Comparison of ENCODE assay signal across 26 cellular contexts in the genomic region with DNA sequence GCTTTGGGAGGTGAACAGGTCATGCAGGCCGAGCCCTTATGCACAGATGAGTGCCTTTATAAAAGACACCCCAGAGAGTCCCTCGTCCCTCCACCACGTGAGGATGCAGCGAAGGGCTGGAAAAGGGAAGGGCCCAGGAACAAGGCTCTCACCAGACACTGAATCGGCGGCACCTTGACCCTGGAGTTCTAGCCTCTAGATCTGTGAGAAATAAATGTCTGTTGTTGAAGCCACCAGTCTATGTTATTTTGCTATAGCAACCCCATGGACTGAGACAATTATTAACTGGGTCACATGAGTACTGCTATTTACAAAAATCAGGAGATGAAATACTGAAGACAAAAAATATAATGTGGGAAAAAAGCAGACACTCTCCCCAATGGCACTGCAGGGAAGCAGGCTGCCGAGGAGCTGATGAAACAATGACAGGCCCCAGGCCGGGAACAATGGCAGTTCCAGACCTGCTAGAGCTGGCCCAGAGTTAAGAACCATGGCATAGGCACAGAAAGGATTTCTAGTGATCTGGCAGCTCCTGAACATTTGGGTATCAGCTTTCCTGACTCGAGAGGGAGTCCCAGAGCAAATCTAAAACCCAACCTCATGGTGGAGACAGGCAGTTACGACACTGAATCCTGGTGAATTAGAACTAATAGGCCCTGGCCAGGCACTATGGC. TPM values are rescaled to one million over a fixed set of nuclear protein-coding genes. Genes with fewer than 3 reads are reported as not detected.
DNase-seq lines count a peak whose midpoint lies in the region; ATAC-seq, FAIRE-seq and TF ChIP-seq lines count a peak whose summit lies in the region.
"Had no signal": no experiment of that assay in that cellular context is flagged by ENCODE, and none has a peak within 500 bp of the region (broad histone marks: within the 10 kb centered on the region; RNA-seq: fewer than 3 reads in every experiment).

No MANE protein-coding gene starts in this region.

- no peak for TF ChIP-seq POLR2A in HepG2 (IDR thresholded peaks at IDR 0.05; ENCODE audit: insufficient read depth in 1 of 2, low read depth in 2 of 2, low read length in 2 of 2)

- no peaks in the 10 kb centered on the region for H3K4me1 Mint-ChIP-seq in activated CD8-positive, alpha-beta memory T cell treated with anti-CD3 and anti-CD28 coated beads, Interleukin-2, amount 10 ng/mL, durations not matched to agents 7 days and 5 days
- H3K4me1 Mint-ChIP-seq in endodermal cell: no peaks in the 10 kb centered on the region
- H3K4me1 Mint-ChIP-seq: activated CD4-positive, alpha-beta T cell treated with anti-CD3 and anti-CD28 coated beads, Interleukin-2, amount 10 ng/mL, durations not matched to agents 24 days and 14 days; central memory CD8-positive, alpha-beta T cell; stimulated activated memory B cell treated with anti-CD40 and anti-IgM and Interleukin-4, amounts not matched to agents 10 μg/mL and 1 μg/mL and 100 μg/mL, for 72 hours had no signal

- no peak overlapping the region for H2AFZ ChIP-seq in HepG2 (ENCODE audit: low read length)

- no peak overlapping the region for H3K4me3 Mint-ChIP-seq in activated CD8-positive, alpha-beta memory T cell treated with anti-CD3 and anti-CD28 coated beads, Interleukin-2, amount 10 ng/mL, durations not matched to agents 7 days and 5 days
- H3K4me3 Mint-ChIP-seq in endodermal cell: no peak overlapping the region
- H3K4me3 Mint-ChIP-seq: activated CD4-positive, alpha-beta T cell treated with anti-CD3 and anti-CD28 coated beads, Interleukin-2, amount 10 ng/mL, durations not matched to agents 24 days and 14 days; activated T-helper 1 cell treated with anti-CD3 and anti-CD28 coated beads, Interleukin-12 subunit alpha, Interleukin-12 subunit beta, Interleukin-2, Interleukin-4 antibody, amounts not matched to agents 30 ng/mL and 10 ng/mL and 1 ng/mL, durations not matched to agents 14 hours and 24 hours and 36 hours; central memory CD8-positive, alpha-beta T cell; stimulated activated memory B cell treated with anti-CD40 and anti-IgM and Interleukin-4, amounts not matched to agents 10 μg/mL and 1 μg/mL and 100 μg/mL, for 72 hours had no signal

- H3K9me3 Mint-ChIP-seq in activated CD8-positive, alpha-beta memory T cell treated with anti-CD3 and anti-CD28 coated beads, Interleukin-2, amount 10 ng/mL, durations not matched to agents 7 days and 5 days (ENCODE audit: low read depth): no peaks in the 10 kb centered on the region
- H3K9me3 Mint-ChIP-seq in endodermal cell: no peaks in the 10 kb centered on the region
- H3K9me3 Mint-ChIP-seq: activated CD4-positive, alpha-beta T cell treated with anti-CD3 and anti-CD28 coated beads, Interleukin-2, amount 10 ng/mL, durations not matched to agents 24 days and 14 days; activated naive CD4-positive, alpha-beta T cell treated with anti-CD3 and anti-CD28 coated beads, Interleukin-2, amount 50 U/mL, for 72 hours; activated T-helper 1 cell treated with anti-CD3 and anti-CD28 coated beads, Interleukin-12 subunit alpha, Interleukin-12 subunit beta, Interleukin-2, Interleukin-4 antibody, amounts not matched to agents 30 ng/mL and 10 ng/mL and 1 ng/mL, durations not matched to agents 14 hours and 24 hours and 36 hours; central memory CD8-positive, alpha-beta T cell; stimulated activated memory B cell treated with anti-CD40 and anti-IgM and Interleukin-4, amounts not matched to agents 10 μg/mL and 1 μg/mL and 100 μg/mL, for 72 hours had no signal

- no peaks in the 10 kb centered on the region for H3K27me3 Mint-ChIP-seq in activated CD8-positive, alpha-beta memory T cell treated with anti-CD3 and anti-CD28 coated beads, Interleukin-2, amount 10 ng/mL, durations not matched to agents 7 days and 5 days
- H3K27me3 Mint-ChIP-seq in endodermal cell (ENCODE audit: insufficient read depth): no peaks in the 10 kb centered on the region
- H3K27me3 Mint-ChIP-seq: activated CD4-positive, alpha-beta T cell treated with anti-CD3 and anti-CD28 coated beads, Interleukin-2, amount 10 ng/mL, durations not matched to agents 24 days and 14 days; central memory CD8-positive, alpha-beta T cell; stimulated activated memory B cell treated with anti-CD40 and anti-IgM and Interleukin-4, amounts not matched to agents 10 μg/mL and 1 μg/mL and 100 μg/mL, for 72 hours had no signal

- BruUV-seq in HepG2 (replicated peaks; lab: Mats Ljungman, UMichigan): no TSS peak

- H3K79me2 ChIP-seq in HepG2 (ENCODE audit: insufficient read depth, low read length): no peaks in the 10 kb centered on the region

- H3K9me3 ChIP-seq in endodermal cell (ENCODE audit: control insufficient read depth, low read length): no peaks in the 10 kb centered on the region
- H3K9me3 ChIP-seq in HepG2 (ENCODE audit: low read length): no peaks in the 10 kb centered on the region
- H3K9me3 ChIP-seq: SK-N-SH had no signal

- 73 to 91% methylated on average over 4 to 10 of the region's 10 CpGs for WGBS in endodermal cell (ENCODE audit: insufficient coverage in 1 of 2, insufficient read length in 1 of 2), 2 experiments
- 88% methylated on average over 10 of the region's 10 CpGs for WGBS in HepG2 (ENCODE audit: low lambda C conversion rate)

- peaks cover 73% of the 10 kb centered on the region for H3K36me3 ChIP-seq in endodermal cell (ENCODE audit: control insufficient read depth, insufficient read depth, low read length)
- H3K36me3 ChIP-seq in HepG2 (replicated peaks in 1 of 2; ENCODE audit: control insufficient read depth in 1 of 2, insufficient read depth in 2 of 2, low read length in 2 of 2): peaks cover 54 to 83% of the 10 kb centered on the region in 2 experiments
- peaks cover 42% of the 10 kb centered on the region for H3K36me3 ChIP-seq in H7 (replicated peaks; ENCODE audit: control insufficient read depth, insufficient read depth, low read length)

- no peak for FAIRE-seq in HepG2 (lab: Jason Lieb, UNC)
- FAIRE-seq: A204.1, GM18507, urothelium cell line had no signal

- H3K27ac Mint-ChIP-seq in activated CD8-positive, alpha-beta memory T cell treated with anti-CD3 and anti-CD28 coated beads, Interleukin-2, amount 10 ng/mL, durations not matched to agents 7 days and 5 days: peak overlapping the region; percentile 8
- peak overlapping the region; percentile 35 for H3K27ac Mint-ChIP-seq in endodermal cell
- H3K27ac Mint-ChIP-seq: activated CD4-positive, alpha-beta T cell treated with anti-CD3 and anti-CD28 coated beads, Interleukin-2, amount 10 ng/mL, durations not matched to agents 24 days and 14 days; activated T-helper 1 cell treated with anti-CD3 and anti-CD28 coated beads, Interleukin-12 subunit alpha, Interleukin-12 subunit beta, Interleukin-2, Interleukin-4 antibody, amounts not matched to agents 30 ng/mL and 10 ng/mL and 1 ng/mL, durations not matched to agents 14 hours and 24 hours and 36 hours; stimulated activated memory B cell treated with anti-CD40 and anti-IgM and Interleukin-4, amounts not matched to agents 10 μg/mL and 1 μg/mL and 100 μg/mL, for 72 hours had no signal

- ATAC-seq in activated CD8-positive, alpha-beta memory T cell treated with anti-CD3 and anti-CD28 coated beads, Interleukin-2, amount 10 ng/mL, durations not matched to agents 7 days and 5 days: no peak
- peak; percentile 68 for ATAC-seq in HepG2
- no peak for ATAC-seq in HG02642 (IDR thresholded peaks at IDR 0.05; ENCODE audit: poor library complexity, unreplicated experiment)
- ATAC-seq: activated naive CD4-positive, alpha-beta T cell treated with anti-CD3 and anti-CD28 coated beads, Interleukin-2, amount 50 U/mL, for 72 hours; stimulated activated memory B cell treated with anti-CD40 and anti-IgM and Interleukin-4, amounts not matched to agents 10 μg/mL and 1 μg/mL and 100 μg/mL, for 72 hours had no signal

- no peak overlapping the region for H3K9ac ChIP-seq in endodermal cell (ENCODE audit: extremely low read depth, low read length, poor library complexity, severe bottlenecking)
- peak overlapping the region; percentile 26; the same call in 1 of the 2 replicates for H3K9ac ChIP-seq in HepG2 (ENCODE audit: insufficient read depth, low read depth, low read length)
- H3K9ac ChIP-seq: SK-N-SH had no signal

- CTCF ChIA-PET in activated CD8-positive, alpha-beta memory T cell treated with anti-CD3 and anti-CD28 coated beads, Interleukin-2, amount 10 ng/mL, durations not matched to agents 7 days and 5 days (lab: Charles Lee): interaction anchor here (0.6 kb wide), 1 partner anchor 24 kb away, joined by 3 read pairs; no protein-coding TSS in a partner anchor
- CTCF ChIA-PET in HepG2 (lab: Yijun Ruan, JAX; ENCODE audit: low intra/inter-chr PET ratio, low total read pairs): no interaction called here

- H3K4me2 ChIP-seq in HepG2 (ENCODE audit: low read depth, low read length): no peak overlapping the region
- H3K4me2 ChIP-seq: SK-N-SH had no signal

- peaks cover 17% of the 10 kb centered on the region for H3K36me3 Mint-ChIP-seq in activated CD8-positive, alpha-beta memory T cell treated with anti-CD3 and anti-CD28 coated beads, Interleukin-2, amount 10 ng/mL, durations not matched to agents 7 days and 5 days
- peaks cover 65% of the 10 kb centered on the region for H3K36me3 Mint-ChIP-seq in endodermal cell (ENCODE audit: low read depth)

- no peak overlapping the region for H3K4me3 ChIP-seq in endodermal cell (ENCODE audit: low read length)
- no peak overlapping the region for H3K4me3 ChIP-seq in HepG2 (replicated peaks in 1 of 3; ENCODE audit: insufficient read depth in 1 of 3, low read depth in 2 of 3, low read length in 3 of 3)
- H3K4me3 ChIP-seq in H7 (ENCODE audit: insufficient read depth, low read depth, low read length): no peak overlapping the region

- POLR2A ChIA-PET in HepG2 (lab: Yijun Ruan, JAX): interaction anchor here (0.6 to 6.6 kb wide), 5 partner anchors 10 to 30 kb away, joined by 3 to 64 read pairs (median 4); a partner anchor contains a TSS

- no peak for TF ChIP-seq EP300 in HepG2 (IDR thresholded peaks at IDR 0.05; ENCODE audit: low read depth in 2 of 2, low read length in 2 of 2)
- no peak for TF ChIP-seq EP300 in HepG2 (CRISPR knock-in tag; IDR thresholded peaks at IDR 0.05; ENCODE audit: borderline replicate concordance)

- H3K27ac ChIP-seq in endodermal cell (ENCODE audit: low read depth, low read length) (peak overlapping the region; percentile 73), HepG2 (ENCODE audit: extremely low read length, insufficient read depth, low read length) (peak overlapping the region; percentile 62)
- H3K27ac ChIP-seq: WERI-Rb-1 had no signal

- TF ChIP-seq RAD21 in HepG2 (CRISPR knock-in tag; IDR thresholded peaks at IDR 0.05): no peak

- TF ChIP-seq CTCF in endodermal cell (conservative IDR thresholded peaks at IDR 0.05) (no peak), HepG2 (CRISPR knock-in tag; IDR thresholded peaks at IDR 0.05) (no peak)

- H4K20me1 ChIP-seq in HepG2 (ENCODE audit: insufficient read depth, low read length): no peaks in the 10 kb centered on the region

- H3K4me1 ChIP-seq in endodermal cell (ENCODE audit: control insufficient read depth, insufficient read depth, low read length): peaks cover 5% of the 10 kb centered on the region
- H3K4me1 ChIP-seq in HepG2 (ENCODE audit: insufficient read depth, low read length): peaks cover 15% of the 10 kb centered on the region

- H3K27me3 ChIP-seq in endodermal cell (ENCODE audit: control insufficient read depth, insufficient read depth, low read length, poor library complexity, severe bottlenecking) (no peaks in the 10 kb centered on the region), HepG2 (ENCODE audit: control insufficient read depth in 1 of 2, insufficient read depth in 2 of 2, low read length in 2 of 2) (no peaks in the 10 kb centered on the region), H7 (ENCODE audit: control insufficient read depth, insufficient read depth, low read length) (no peaks in the 10 kb centered on the region)

- intact Hi-C loops in HepG2 (cut with micrococcal nuclease; ENCODE audit: unreplicated experiment): no loop called here

- in situ Hi-C loops in HepG2 (cut with HindIII; ENCODE audit: extremely low pct_ligation_motif_present, low pct_unique_long_range_greater_than_20kb): no loop called here

- DNase-seq in activated CD8-positive, alpha-beta memory T cell treated with anti-CD3 and anti-CD28 coated beads, Interleukin-2, amount 10 ng/mL, durations not matched to agents 7 days and 5 days: no peak
- DNase-seq in activated CD8-positive, alpha-beta memory T cell treated with anti-CD3 and anti-CD28 coated beads, Interleukin-2, amount 50 U/mL, for 4 hours: no peak
- DNase-seq in endodermal cell (no peak), HepG2 (ENCODE audit: low spot score) (peak; percentile 67), renal cortical epithelial cell (ENCODE audit: low read depth) (peak; percentile 91), H7 (no peak), NCI-H446 (lab: John Stamatoyannopoulos, UW) (no peak)
- DNase-seq: activated CD4-positive, alpha-beta T cell treated with anti-CD3 and anti-CD28 coated beads, Interleukin-2, amount 10 ng/mL, durations not matched to agents 24 days and 14 days; aorta; DMS79; GF-D8; KG1; NCI-H2227 treated with DMSO at 0.1 percent for 48 hours; NCI-H748 treated with DMSO at 0.1 percent for 48 hours; RPMI8226; SK-N-SH; stimulated activated CD4-positive, alpha-beta T cell treated with anti-CD3 and anti-CD28 coated beads, Interleukin-2, amount 100 ng/mL, for 48 hours; WERI-Rb-1 had no signal

RNA-seq across cellular contexts. Expression of a gene that starts 17.8 kb away (rescaled TPM):
- total RNA-seq in activated CD8-positive, alpha-beta memory T cell treated with anti-CD3 and anti-CD28 coated beads, Interleukin-2, amount 10 ng/mL, durations not matched to agents 7 days and 5 days: 100 to 1,000 TPM; 112 to 115 TPM
- total RNA-seq in endodermal cell (100 to 1,000 TPM in 1 of 2 donors, 10 to 100 TPM in 1; 99.4 to 116 TPM), HepG2 (2016; rRNA removed; fragmentation: Illumina TruSeq; extraction: Trizol) (69.8 and 93.1 TPM in 2 replicates), renal cortical epithelial cell (15.8 and 33.8 TPM in 2 replicates)
- 72.5 TPM for polyA plus RNA-seq in endodermal cell (2013, experiment 1 of 2)
- 57.7 TPM for polyA plus RNA-seq in endodermal cell (2013, experiment 2 of 2)
- total RNA-seq in HepG2 (2016; cell fraction: cytosol; rRNA removed; fragmentation: Illumina TruSeq; extraction: Trizol; ENCODE audit: low read depth): 52.6 and 57.4 TPM in 2 replicates
- total RNA-seq in HepG2 (2016; cell fraction: insoluble cytoplasmic fraction; rRNA removed; fragmentation: Illumina TruSeq; extraction: Trizol): 76.8 and 80.6 TPM in 2 replicates
- total RNA-seq in HepG2 (2016; cell fraction: membrane; rRNA removed; fragmentation: Illumina TruSeq; extraction: Trizol): 41.5 and 45.8 TPM in 2 replicates
- total RNA-seq in HepG2 (2016; cell fraction: nucleus; rRNA removed; fragmentation: Illumina TruSeq; extraction: Trizol): 84.5 and 97.4 TPM in 2 replicates
- polyA plus RNA-seq in HepG2 (2011; rRNA removed): 51.5 and 52.3 TPM in 2 replicates
- polyA plus RNA-seq in HepG2 (2011; cell fraction: cytosol; rRNA removed): 25.4 and 28.7 TPM in 2 replicates
- polyA plus RNA-seq in HepG2 (2011; cell fraction: nucleus; rRNA removed): 184 and 204 TPM in 2 replicates
- polyA plus RNA-seq in HepG2 (2012): 70.4 and 97.1 TPM in 2 replicates
- polyA plus RNA-seq in HepG2 (2016; cell fraction: cytosol; fragmentation: Illumina TruSeq; extraction: Trizol; ENCODE audit: low read depth): 4.7 and 5.8 TPM in 2 replicates
- polyA plus RNA-seq in HepG2 (2016; cell fraction: insoluble cytoplasmic fraction; fragmentation: Illumina TruSeq; extraction: Trizol; ENCODE audit: low read depth): 87.5 and 99.8 TPM in 2 replicates
- 11.1 and 11.7 TPM in 2 replicates for polyA plus RNA-seq in HepG2 (2016; cell fraction: membrane; fragmentation: Illumina TruSeq; extraction: Trizol; ENCODE audit: low read depth)
- 238 and 249 TPM in 2 replicates for polyA plus RNA-seq in HepG2 (2016; cell fraction: nucleus; fragmentation: Illumina TruSeq; extraction: Trizol; ENCODE audit: insufficient read depth, low read depth)
- polyA minus RNA-seq in HepG2 (2011; rRNA and poly(A)+ RNA removed; ENCODE audit: low replicate concordance): 58.5 and 111 TPM in 2 replicates
- polyA minus RNA-seq in HepG2 (2011; cell fraction: cytosol; rRNA and poly(A)+ RNA removed): 31.9 and 47.6 TPM in 2 replicates
- polyA minus RNA-seq in HepG2 (2011; cell fraction: nucleus; rRNA and poly(A)+ RNA removed): 134 and 143 TPM in 2 replicates
- total RNA-seq in H7 (2014; rRNA removed; shearing (Covaris generic)): 23.2 and 34.1 TPM in 2 replicates

RNA-seq across cellular contexts. Expression of a gene that starts 29.1 kb away (rescaled TPM):
- 10 to 100 TPM; 14.3 to 15.9 TPM for total RNA-seq in activated CD8-positive, alpha-beta memory T cell treated with anti-CD3 and anti-CD28 coated beads, Interleukin-2, amount 10 ng/mL, durations not matched to agents 7 days and 5 days
- total RNA-seq in endodermal cell (10 to 100 TPM; 32.0 to 36.1 TPM), HepG2 (2016; rRNA removed; fragmentation: Illumina TruSeq; extraction: Trizol) (80.4 and 84.2 TPM in 2 replicates), renal cortical epithelial cell (37.2 and 45.3 TPM in 2 replicates)
- 29.1 TPM for polyA plus RNA-seq in endodermal cell (2013, experiment 1 of 2)
- 21.1 TPM for polyA plus RNA-seq in endodermal cell (2013, experiment 2 of 2)
- 18.1 and 20.7 TPM in 2 replicates for total RNA-seq in HepG2 (2016; cell fraction: cytosol; rRNA removed; fragmentation: Illumina TruSeq; extraction: Trizol; ENCODE audit: low read depth)
- total RNA-seq in HepG2 (2016; cell fraction: insoluble cytoplasmic fraction; rRNA removed; fragmentation: Illumina TruSeq; extraction: Trizol): 79.1 and 84.4 TPM in 2 replicates
- 44.8 and 49.7 TPM in 2 replicates for total RNA-seq in HepG2 (2016; cell fraction: membrane; rRNA removed; fragmentation: Illumina TruSeq; extraction: Trizol)
- total RNA-seq in HepG2 (2016; cell fraction: nucleus; rRNA removed; fragmentation: Illumina TruSeq; extraction: Trizol): 64.8 and 79.0 TPM in 2 replicates
- 49.4 and 54.7 TPM in 2 replicates for polyA plus RNA-seq in HepG2 (2011; rRNA removed)
- 41.5 and 46.7 TPM in 2 replicates for polyA plus RNA-seq in HepG2 (2011; cell fraction: cytosol; rRNA removed)
- 131 and 162 TPM in 2 replicates for polyA plus RNA-seq in HepG2 (2011; cell fraction: nucleus; rRNA removed)
- 27.0 and 35.2 TPM in 2 replicates for polyA plus RNA-seq in HepG2 (2012)
- polyA plus RNA-seq in HepG2 (2016; cell fraction: cytosol; fragmentation: Illumina TruSeq; extraction: Trizol; ENCODE audit: low read depth): 8.2 and 10.2 TPM in 2 replicates
- polyA plus RNA-seq in HepG2 (2016; cell fraction: insoluble cytoplasmic fraction; fragmentation: Illumina TruSeq; extraction: Trizol; ENCODE audit: low read depth): 69.7 and 75.5 TPM in 2 replicates
- 20.9 and 22.2 TPM in 2 replicates for polyA plus RNA-seq in HepG2 (2016; cell fraction: membrane; fragmentation: Illumina TruSeq; extraction: Trizol; ENCODE audit: low read depth)
- polyA plus RNA-seq in HepG2 (2016; cell fraction: nucleus; fragmentation: Illumina TruSeq; extraction: Trizol; ENCODE audit: insufficient read depth, low read depth): 59.4 and 64.9 TPM in 2 replicates
- 142 and 329 TPM in 2 replicates for polyA minus RNA-seq in HepG2 (2011; rRNA and poly(A)+ RNA removed; ENCODE audit: low replicate concordance)
- 36.3 and 43.7 TPM in 2 replicates for polyA minus RNA-seq in HepG2 (2011; cell fraction: cytosol; rRNA and poly(A)+ RNA removed)
- 112 and 117 TPM in 2 replicates for polyA minus RNA-seq in HepG2 (2011; cell fraction: nucleus; rRNA and poly(A)+ RNA removed)
- 101 and 105 TPM in 2 replicates for total RNA-seq in H7 (2014; rRNA removed; shearing (Covaris generic))

RNA-seq across cellular contexts. Expression of a gene that starts 29.4 kb away (rescaled TPM):
- total RNA-seq in activated CD8-positive, alpha-beta memory T cell treated with anti-CD3 and anti-CD28 coated beads, Interleukin-2, amount 10 ng/mL, durations not matched to agents 7 days and 5 days: 10 to 100 TPM; 46.1 to 64.7 TPM
- 100 to 1,000 TPM; 105 to 113 TPM for total RNA-seq in endodermal cell
- 59.4 TPM for polyA plus RNA-seq in endodermal cell (2013, experiment 1 of 2)
- polyA plus RNA-seq in endodermal cell (2013, experiment 2 of 2): 54.8 TPM
- total RNA-seq in HepG2 (2016; rRNA removed; fragmentation: Illumina TruSeq; extraction: Trizol): 111 and 142 TPM in 2 replicates
- total RNA-seq in HepG2 (2016; cell fraction: cytosol; rRNA removed; fragmentation: Illumina TruSeq; extraction: Trizol; ENCODE audit: low read depth): 27.2 and 33.8 TPM in 2 replicates
- total RNA-seq in HepG2 (2016; cell fraction: insoluble cytoplasmic fraction; rRNA removed; fragmentation: Illumina TruSeq; extraction: Trizol): 112 and 143 TPM in 2 replicates
- total RNA-seq in HepG2 (2016; cell fraction: membrane; rRNA removed; fragmentation: Illumina TruSeq; extraction: Trizol): 46.0 and 47.2 TPM in 2 replicates
- total RNA-seq in HepG2 (2016; cell fraction: nucleus; rRNA removed; fragmentation: Illumina TruSeq; extraction: Trizol): 80.6 and 99.3 TPM in 2 replicates
- polyA plus RNA-seq in HepG2 (2011; rRNA removed): 97.6 and 100 TPM in 2 replicates
- polyA plus RNA-seq in HepG2 (2011; cell fraction: cytosol; rRNA removed): 98.1 and 112 TPM in 2 replicates
- 129 and 137 TPM in 2 replicates for polyA plus RNA-seq in HepG2 (2011; cell fraction: nucleus; rRNA removed)
- 83.8 and 88.4 TPM in 2 replicates for polyA plus RNA-seq in HepG2 (2012)
- polyA plus RNA-seq in HepG2 (2016; cell fraction: cytosol; fragmentation: Illumina TruSeq; extraction: Trizol; ENCODE audit: low read depth): 31.2 and 32.8 TPM in 2 replicates
- polyA plus RNA-seq in HepG2 (2016; cell fraction: insoluble cytoplasmic fraction; fragmentation: Illumina TruSeq; extraction: Trizol; ENCODE audit: low read depth): 119 and 123 TPM in 2 replicates
- polyA plus RNA-seq in HepG2 (2016; cell fraction: membrane; fragmentation: Illumina TruSeq; extraction: Trizol; ENCODE audit: low read depth): 30.0 and 32.3 TPM in 2 replicates
- polyA plus RNA-seq in HepG2 (2016; cell fraction: nucleus; fragmentation: Illumina TruSeq; extraction: Trizol; ENCODE audit: insufficient read depth, low read depth): 89.9 and 95.2 TPM in 2 replicates
- 49.6 and 117 TPM in 2 replicates for polyA minus RNA-seq in HepG2 (2011; rRNA and poly(A)+ RNA removed; ENCODE audit: low replicate concordance)
- 61.7 and 68.8 TPM in 2 replicates for polyA minus RNA-seq in HepG2 (2011; cell fraction: cytosol; rRNA and poly(A)+ RNA removed)
- 155 and 167 TPM in 2 replicates for polyA minus RNA-seq in HepG2 (2011; cell fraction: nucleus; rRNA and poly(A)+ RNA removed)
- 107 and 193 TPM in 2 replicates for total RNA-seq in renal cortical epithelial cell
- total RNA-seq in H7 (2014; rRNA removed; shearing (Covaris generic)): 68.2 and 72.9 TPM in 2 replicates

Comparison
In these comparisons a context has a peak if more than half of its experiments do, and no peak if none do; other contexts are left out.
1. DNase-seq: peak in HepG2 (single experiment) and renal cortical epithelial cell (single experiment); none in activated CD8-positive, alpha-beta memory T cell treated with anti-CD3 and anti-CD28 coated beads, Interleukin-2, amount 10 ng/mL, durations not matched to agents 7 days and 5 days (single experiment), activated CD8-positive, alpha-beta memory T cell treated with anti-CD3 and anti-CD28 coated beads, Interleukin-2, amount 50 U/mL, for 4 hours (single experiment), endodermal cell (single experiment), H7 (single experiment) and NCI-H446 (0 of 2).